2 cellular contexts compared by ENCODE assay signal in the genomic region with DNA sequence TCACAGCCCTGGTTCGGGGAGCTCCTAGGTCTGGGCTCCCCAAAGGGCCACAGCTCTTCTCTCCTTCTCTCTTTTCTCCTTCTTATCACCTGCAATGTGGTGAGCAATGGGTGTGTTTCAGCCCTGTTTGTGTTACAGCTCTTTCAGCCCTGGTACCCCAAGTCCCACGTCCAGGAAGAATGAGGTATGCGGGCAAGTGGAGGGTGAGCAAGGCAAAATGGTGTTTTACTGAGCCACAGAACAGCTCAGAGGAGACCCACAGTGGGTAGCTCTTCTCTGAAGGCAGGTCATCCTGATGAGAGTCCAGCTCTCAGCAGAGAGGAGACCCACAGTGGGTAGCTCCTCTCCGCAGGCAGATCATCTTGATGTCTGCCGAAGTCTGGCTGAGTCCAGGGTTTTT.
TF ChIP-seq lines count a peak whose summit lies in the region.

No MANE protein-coding gene starts in this region.

TF ChIP-seq in HEK293, 187 proteins besides CTCF, POLR2A, EP300 and RAD21 (continued from another document):
- TF ChIP-seq, protein P1, sequence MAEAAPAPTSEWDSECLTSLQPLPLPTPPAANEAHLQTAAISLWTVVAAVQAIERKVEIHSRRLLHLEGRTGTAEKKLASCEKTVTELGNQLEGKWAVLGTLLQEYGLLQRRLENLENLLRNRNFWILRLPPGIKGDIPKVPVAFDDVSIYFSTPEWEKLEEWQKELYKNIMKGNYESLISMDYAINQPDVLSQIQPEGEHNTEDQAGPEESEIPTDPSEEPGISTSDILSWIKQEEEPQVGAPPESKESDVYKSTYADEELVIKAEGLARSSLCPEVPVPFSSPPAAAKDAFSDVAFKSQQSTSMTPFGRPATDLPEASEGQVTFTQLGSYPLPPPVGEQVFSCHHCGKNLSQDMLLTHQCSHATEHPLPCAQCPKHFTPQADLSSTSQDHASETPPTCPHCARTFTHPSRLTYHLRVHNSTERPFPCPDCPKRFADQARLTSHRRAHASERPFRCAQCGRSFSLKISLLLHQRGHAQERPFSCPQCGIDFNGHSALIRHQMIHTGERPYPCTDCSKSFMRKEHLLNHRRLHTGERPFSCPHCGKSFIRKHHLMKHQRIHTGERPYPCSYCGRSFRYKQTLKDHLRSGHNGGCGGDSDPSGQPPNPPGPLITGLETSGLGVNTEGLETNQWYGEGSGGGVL (tag by site-specific recombination; IDR thresholded peaks at IDR 0.05), result no peak
- TF ChIP-seq ZBTB7A (tag by site-specific recombination; IDR thresholded peaks at IDR 0.05; ENCODE audit: low read depth), result no peak

TF ChIP-seq in K562, 482 proteins besides CTCF, POLR2A, EP300 and RAD21 (continued from another document):
- TF ChIP-seq, protein P2, sequence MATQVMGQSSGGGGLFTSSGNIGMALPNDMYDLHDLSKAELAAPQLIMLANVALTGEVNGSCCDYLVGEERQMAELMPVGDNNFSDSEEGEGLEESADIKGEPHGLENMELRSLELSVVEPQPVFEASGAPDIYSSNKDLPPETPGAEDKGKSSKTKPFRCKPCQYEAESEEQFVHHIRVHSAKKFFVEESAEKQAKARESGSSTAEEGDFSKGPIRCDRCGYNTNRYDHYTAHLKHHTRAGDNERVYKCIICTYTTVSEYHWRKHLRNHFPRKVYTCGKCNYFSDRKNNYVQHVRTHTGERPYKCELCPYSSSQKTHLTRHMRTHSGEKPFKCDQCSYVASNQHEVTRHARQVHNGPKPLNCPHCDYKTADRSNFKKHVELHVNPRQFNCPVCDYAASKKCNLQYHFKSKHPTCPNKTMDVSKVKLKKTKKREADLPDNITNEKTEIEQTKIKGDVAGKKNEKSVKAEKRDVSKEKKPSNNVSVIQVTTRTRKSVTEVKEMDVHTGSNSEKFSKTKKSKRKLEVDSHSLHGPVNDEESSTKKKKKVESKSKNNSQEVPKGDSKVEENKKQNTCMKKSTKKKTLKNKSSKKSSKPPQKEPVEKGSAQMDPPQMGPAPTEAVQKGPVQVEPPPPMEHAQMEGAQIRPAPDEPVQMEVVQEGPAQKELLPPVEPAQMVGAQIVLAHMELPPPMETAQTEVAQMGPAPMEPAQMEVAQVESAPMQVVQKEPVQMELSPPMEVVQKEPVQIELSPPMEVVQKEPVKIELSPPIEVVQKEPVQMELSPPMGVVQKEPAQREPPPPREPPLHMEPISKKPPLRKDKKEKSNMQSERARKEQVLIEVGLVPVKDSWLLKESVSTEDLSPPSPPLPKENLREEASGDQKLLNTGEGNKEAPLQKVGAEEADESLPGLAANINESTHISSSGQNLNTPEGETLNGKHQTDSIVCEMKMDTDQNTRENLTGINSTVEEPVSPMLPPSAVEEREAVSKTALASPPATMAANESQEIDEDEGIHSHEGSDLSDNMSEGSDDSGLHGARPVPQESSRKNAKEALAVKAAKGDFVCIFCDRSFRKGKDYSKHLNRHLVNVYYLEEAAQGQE (CRISPR knock-in tag; IDR thresholded peaks at IDR 0.05; ENCODE audit: low read depth), result no peak
- TF ChIP-seq TRIM28 (IDR thresholded peaks at IDR 0.05), result peak; percentile 58; the same call in 1 of the 2 replicates
